6 cellular contexts compared by ENCODE assay signal in the genomic region with DNA sequence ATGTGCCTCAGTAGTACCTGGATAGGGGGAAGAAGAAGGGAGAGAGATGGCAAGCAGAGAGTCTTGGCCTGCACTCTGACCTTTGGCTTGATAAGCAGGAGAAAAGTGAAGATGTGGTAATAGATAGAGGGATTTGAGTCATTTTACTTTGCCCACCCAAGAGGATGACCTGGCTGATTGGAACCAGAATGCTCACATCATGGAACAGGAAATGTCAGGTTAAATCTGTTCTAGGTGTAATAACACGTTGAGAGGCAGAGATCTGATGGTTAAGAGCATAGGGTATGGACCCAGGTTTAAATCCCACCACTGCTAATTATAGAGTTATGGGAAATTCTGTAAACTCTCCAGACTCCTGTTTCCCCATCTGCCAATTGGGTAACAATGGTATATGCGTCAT. TPM values are rescaled to one million over a fixed set of nuclear protein-coding genes. Genes with fewer than 3 reads are reported as not detected.
"Had no signal": no experiment of that assay in that cellular context is flagged by ENCODE, and none has a peak within 500 bp of the region (broad histone marks: within the 10 kb centered on the region; RNA-seq: fewer than 3 reads in every experiment).

No MANE protein-coding gene starts in this region.

- ATAC-seq: GM23338 had no signal

- DNase-seq: H9, HCEC 1CT, IMR-90 had no signal

- H3K27ac Mint-ChIP-seq: GM23338, H9 had no signal

- H3K4me3 Mint-ChIP-seq: GM23338, H9 had no signal

- H3K4me1 Mint-ChIP-seq: GM23338, H9 had no signal

RNA-seq across cellular contexts. Expression of gene CCL18, which starts 8.2 kb away (rescaled TPM):
- total RNA-seq: GM23338, H1, H9, HT-29, IMR-90 had no signal

RNA-seq across cellular contexts. Expression of gene CCL3, which starts 34.0 kb away (rescaled TPM):
- total RNA-seq: GM23338, H1, H9, HT-29, IMR-90 had no signal

RNA-seq across cellular contexts. Expression of gene CCL23, which starts 38.1 kb away (rescaled TPM):
- total RNA-seq: GM23338, H1, H9, HT-29, IMR-90 had no signal

RNA-seq across cellular contexts. Expression of gene CCL4, which starts 47.7 kb away (rescaled TPM):
- total RNA-seq: GM23338, H1, H9, HT-29, IMR-90 had no signal

RNA-seq across cellular contexts. Expression of gene CCL15, which starts 54.6 kb away (rescaled TPM):
- total RNA-seq: GM23338, H1, H9, IMR-90 had no signal
